1 cellular context compared by ENCODE assay signal in genomic region chr6:26330835-26331808, GRCh38.
TF ChIP-seq lines count a peak whose summit lies in the region.

No MANE protein-coding gene starts in this region.

TF ChIP-seq in K562, 482 proteins besides CTCF, POLR2A, EP300 and RAD21 (continued from another document and continues in another):
- TF ChIP-seq, protein P1, sequence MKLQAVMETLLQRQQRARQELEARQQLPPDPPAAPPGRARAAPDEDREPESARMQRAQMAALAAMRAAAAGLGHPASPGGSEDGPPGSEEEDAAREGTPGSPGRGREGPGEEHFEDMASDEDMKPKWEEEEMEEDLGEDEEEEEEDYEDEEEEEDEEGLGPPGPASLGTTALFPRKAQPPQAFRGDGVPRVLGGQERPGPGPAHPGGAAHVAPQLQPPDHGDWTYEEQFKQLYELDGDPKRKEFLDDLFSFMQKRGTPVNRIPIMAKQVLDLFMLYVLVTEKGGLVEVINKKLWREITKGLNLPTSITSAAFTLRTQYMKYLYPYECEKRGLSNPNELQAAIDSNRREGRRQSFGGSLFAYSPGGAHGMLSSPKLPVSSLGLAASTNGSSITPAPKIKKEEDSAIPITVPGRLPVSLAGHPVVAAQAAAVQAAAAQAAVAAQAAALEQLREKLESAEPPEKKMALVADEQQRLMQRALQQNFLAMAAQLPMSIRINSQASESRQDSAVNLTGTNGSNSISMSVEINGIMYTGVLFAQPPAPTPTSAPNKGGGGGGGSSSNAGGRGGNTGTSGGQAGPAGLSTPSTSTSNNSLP (IDR thresholded peaks at IDR 0.05; ENCODE audit: borderline replicate concordance, low read depth, low read length): 0 out of 2 replicates have a peak, but pooled peaks have one; percentile 30
- TF ChIP-seq TBL1XR1 (IDR thresholded peaks at IDR 0.05; ENCODE audit: low read length in 2 of 2) (peak in 1 of 2 experiments; percentile 11; a peak in 1 of 4 replicates), MNT (conservative IDR thresholded peaks at IDR 0.05) (peak; percentile 49 to 54), PRMT5 (CRISPR knock-in tag; IDR thresholded peaks at IDR 0.05) (no peak), KLF13 (tag; IDR thresholded peaks at IDR 0.05; ENCODE audit: borderline replicate concordance, low read depth) (peak; percentile 36; the same call in 1 of the 2 replicates), ZNF24 (IDR thresholded peaks at IDR 0.05) (peak; percentile 35; the same call in 1 of the 2 replicates), ZNF518B (CRISPR knock-in tag; IDR thresholded peaks at IDR 0.05) (no peak), ZNF274 (IDR thresholded peaks at IDR 0.05; ENCODE audit: borderline replicate concordance, low read depth, low read length) (0 out of 2 replicates have a peak, but pooled peaks have one; percentile 29), ZFP36 (IDR thresholded peaks at IDR 0.05; ENCODE audit: low read depth, low read length, partially characterized antibody) (no peak), ZNF217 (CRISPR knock-in tag; IDR thresholded peaks at IDR 0.05) (no peak), CC2D1A (IDR thresholded peaks at IDR 0.05) (0 out of 2 replicates have a peak, but pooled peaks have one; percentile 42), AFF4 (CRISPR knock-in tag; IDR thresholded peaks at IDR 0.05) (no peak; the same call in 1 of the 2 replicates), CBFB (CRISPR knock-in tag; IDR thresholded peaks at IDR 0.05) (no peak), MYBL2 (IDR thresholded peaks at IDR 0.05; ENCODE audit: low read depth) (no peak), MYBL2 (CRISPR knock-in tag; IDR thresholded peaks at IDR 0.05; ENCODE audit: borderline replicate concordance) (no peak), ZNF316 (IDR thresholded peaks at IDR 0.05) (no peak), ZNF444 (CRISPR knock-in tag; IDR thresholded peaks at IDR 0.05) (no peak), SMARCA4 (IDR thresholded peaks at IDR 0.05) (peak; percentile 81), NR1H2 (CRISPR knock-in tag; IDR thresholded peaks at IDR 0.05) (no peak), STAT6 (CRISPR knock-in tag; IDR thresholded peaks at IDR 0.05) (no peak), MBD2 (IDR thresholded peaks at IDR 0.05; ENCODE audit: borderline replicate concordance, low read depth) (no peak), MCM3 (IDR thresholded peaks at IDR 0.05) (no peak), HMG20B (CRISPR knock-in tag; IDR thresholded peaks at IDR 0.05) (no peak), ZNF639 (CRISPR knock-in tag; conservative IDR thresholded peaks at IDR 0.05 in 1 of 2, IDR thresholded peaks at IDR 0.05 in 1 of 2) (0 out of 4 replicates have a peak, but pooled peaks of 1 of the 2 experiments have one; percentile 28), MTA1 (IDR thresholded peaks at IDR 0.05; ENCODE audit: borderline replicate concordance) (peak; percentile 83), MAZ (CRISPR knock-in tag; conservative IDR thresholded peaks at IDR 0.05 in 1 of 2, IDR thresholded peaks at IDR 0.05 in 1 of 2) (peak in 1 of 2 experiments; percentile 46; a peak in 2 of 4 replicates), HEY1 (CRISPR knock-in tag; IDR thresholded peaks at IDR 0.05; ENCODE audit: borderline replicate concordance) (no peak), ZNF592 (IDR thresholded peaks at IDR 0.05) (peak; percentile 44), BRD9 (IDR thresholded peaks at IDR 0.05; ENCODE audit: low read depth, partially characterized antibody) (peak; percentile 10), ZNF766 (CRISPR knock-in tag; conservative IDR thresholded peaks at IDR 0.05) (peak; percentile 77; the same call in 1 of the 2 replicates), ETV5 (CRISPR knock-in tag; IDR thresholded peaks at IDR 0.05; ENCODE audit: low read depth) (peak; percentile 31; the same call in 1 of the 2 replicates)
- TF ChIP-seq, protein P2, sequence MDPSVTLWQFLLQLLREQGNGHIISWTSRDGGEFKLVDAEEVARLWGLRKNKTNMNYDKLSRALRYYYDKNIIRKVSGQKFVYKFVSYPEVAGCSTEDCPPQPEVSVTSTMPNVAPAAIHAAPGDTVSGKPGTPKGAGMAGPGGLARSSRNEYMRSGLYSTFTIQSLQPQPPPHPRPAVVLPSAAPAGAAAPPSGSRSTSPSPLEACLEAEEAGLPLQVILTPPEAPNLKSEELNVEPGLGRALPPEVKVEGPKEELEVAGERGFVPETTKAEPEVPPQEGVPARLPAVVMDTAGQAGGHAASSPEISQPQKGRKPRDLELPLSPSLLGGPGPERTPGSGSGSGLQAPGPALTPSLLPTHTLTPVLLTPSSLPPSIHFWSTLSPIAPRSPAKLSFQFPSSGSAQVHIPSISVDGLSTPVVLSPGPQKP (CRISPR knock-in tag; IDR thresholded peaks at IDR 0.05): no peak
- TF ChIP-seq, protein P3, sequence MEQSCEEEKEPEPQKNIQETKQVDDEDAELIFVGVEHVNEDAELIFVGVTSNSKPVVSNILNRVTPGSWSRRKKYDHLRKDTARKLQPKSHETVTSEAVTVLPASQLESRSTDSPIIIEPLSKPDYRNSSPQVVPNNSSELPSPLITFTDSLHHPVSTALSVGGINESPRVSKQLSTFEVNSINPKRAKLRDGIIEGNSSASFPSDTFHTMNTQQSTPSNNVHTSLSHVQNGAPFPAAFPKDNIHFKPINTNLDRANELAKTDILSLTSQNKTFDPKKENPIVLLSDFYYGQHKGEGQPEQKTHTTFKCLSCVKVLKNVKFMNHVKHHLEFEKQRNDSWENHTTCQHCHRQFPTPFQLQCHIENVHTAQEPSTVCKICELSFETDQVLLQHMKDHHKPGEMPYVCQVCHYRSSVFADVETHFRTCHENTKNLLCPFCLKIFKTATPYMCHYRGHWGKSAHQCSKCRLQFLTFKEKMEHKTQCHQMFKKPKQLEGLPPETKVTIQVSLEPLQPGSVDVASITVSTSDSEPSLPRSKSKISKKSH (CRISPR knock-in tag; IDR thresholded peaks at IDR 0.05): no peak
